Comparison of ENCODE assay signal across 9 cellular contexts in the genomic region with DNA sequence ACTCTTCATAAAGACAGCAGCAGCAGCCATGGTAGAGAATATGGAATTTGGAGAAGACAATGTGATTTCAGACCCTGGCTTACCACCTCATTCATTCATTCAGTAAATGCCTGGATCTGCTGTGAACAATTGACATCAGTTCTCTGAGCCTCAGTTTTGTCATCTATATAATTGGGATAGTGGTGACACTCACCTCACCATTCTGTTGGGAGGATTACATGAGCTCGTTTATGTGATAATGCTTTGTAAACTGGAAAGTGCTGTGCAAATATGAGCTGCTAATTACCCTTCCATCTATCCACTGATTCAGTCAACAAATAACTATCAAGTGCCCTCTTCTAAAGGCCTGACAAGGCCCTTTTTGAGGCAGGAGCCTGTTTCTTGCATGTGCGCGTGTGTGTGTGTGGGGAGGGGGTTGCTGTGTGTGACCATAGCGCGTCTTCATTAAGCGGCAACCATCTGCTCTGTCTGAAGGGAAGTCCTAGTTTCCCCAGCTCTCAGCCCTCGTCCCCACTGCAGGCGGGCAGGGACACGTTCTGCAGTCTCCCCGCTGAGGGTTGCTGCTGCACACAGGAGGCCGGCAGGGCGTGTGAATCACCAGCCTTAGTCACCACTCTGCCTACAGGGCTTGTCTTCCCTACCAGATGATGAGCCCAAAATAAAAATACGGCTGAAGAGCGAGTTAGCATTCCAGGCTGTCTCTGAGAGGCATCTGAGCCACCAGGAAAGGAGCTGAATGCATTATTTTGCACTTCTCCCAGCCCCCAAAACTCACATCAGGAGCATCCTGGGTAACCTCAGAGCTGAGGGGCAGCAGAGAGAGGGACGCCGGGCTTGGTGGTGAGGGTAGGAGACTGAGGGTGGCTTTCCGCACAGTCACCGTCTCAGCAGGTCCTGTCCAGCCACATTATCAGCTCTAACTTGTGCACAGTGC. TPM values are rescaled to one million over a fixed set of nuclear protein-coding genes. Genes with fewer than 3 reads are reported as not detected.
DNase-seq lines count a peak whose midpoint lies in the region; ATAC-seq and TF ChIP-seq lines count a peak whose summit lies in the region.
"Had no signal": no experiment of that assay in that cellular context is flagged by ENCODE, and none has a peak within 500 bp of the region (broad histone marks: within the 10 kb centered on the region; RNA-seq: fewer than 3 reads in every experiment).

No MANE protein-coding gene starts in this region.

- intact Hi-C loops in activated T-helper 2 cell treated with anti-CD3 and anti-CD28 coated beads, Interferon-gamma antibody, Interleukin-2, Interleukin-4, amounts not matched to agents 10 μg/mL and 5 μg/mL and 100 μg/mL, durations not matched to agents 14 hours and 24 hours and 36 hours (cut with micrococcal nuclease): no loop called here

- H3K4me1 Mint-ChIP-seq in activated T-helper 2 cell treated with anti-CD3 and anti-CD28 coated beads, Interferon-gamma antibody, Interleukin-2, Interleukin-4, amounts not matched to agents 10 μg/mL and 5 μg/mL and 100 μg/mL, durations not matched to agents 14 hours and 24 hours and 36 hours (ENCODE audit: low read depth): no peaks in the 10 kb centered on the region
- no peaks in the 10 kb centered on the region for H3K4me1 Mint-ChIP-seq in endothelial cell (ENCODE audit: unreplicated experiment)
- H3K4me1 Mint-ChIP-seq: activated naive CD8-positive, alpha-beta T cell treated with anti-CD3 and anti-CD28 coated beads, Interleukin-2, amount 10 ng/mL, durations not matched to agents 7 days and 5 days had no signal

- no peak overlapping the region for H3K27ac Mint-ChIP-seq in activated T-helper 2 cell treated with anti-CD3 and anti-CD28 coated beads, Interferon-gamma antibody, Interleukin-2, Interleukin-4, amounts not matched to agents 10 μg/mL and 5 μg/mL and 100 μg/mL, durations not matched to agents 14 hours and 24 hours and 36 hours
- H3K27ac Mint-ChIP-seq in endothelial cell (ENCODE audit: unreplicated experiment): no peak overlapping the region
- H3K27ac Mint-ChIP-seq: activated naive CD8-positive, alpha-beta T cell treated with anti-CD3 and anti-CD28 coated beads, Interleukin-2, amount 10 ng/mL, durations not matched to agents 7 days and 5 days had no signal

- H3K27me3 ChIP-seq in foreskin keratinocyte: no peaks in the 10 kb centered on the region

- peaks cover 23% of the 10 kb centered on the region for H3K4me1 ChIP-seq in foreskin keratinocyte

- H3K4me3 ChIP-seq in skeletal muscle cell (ENCODE audit: low read depth, low read length): no peak overlapping the region

- H3K9me3 Mint-ChIP-seq in activated T-helper 2 cell treated with anti-CD3 and anti-CD28 coated beads, Interferon-gamma antibody, Interleukin-2, Interleukin-4, amounts not matched to agents 10 μg/mL and 5 μg/mL and 100 μg/mL, durations not matched to agents 14 hours and 24 hours and 36 hours: no peaks in the 10 kb centered on the region
- H3K9me3 Mint-ChIP-seq in endothelial cell (ENCODE audit: unreplicated experiment): no peaks in the 10 kb centered on the region
- H3K9me3 Mint-ChIP-seq: activated naive CD8-positive, alpha-beta T cell treated with anti-CD3 and anti-CD28 coated beads, Interleukin-2, amount 10 ng/mL, durations not matched to agents 7 days and 5 days had no signal

- peaks cover 18% of the 10 kb centered on the region for H3K27me3 Mint-ChIP-seq in activated T-helper 2 cell treated with anti-CD3 and anti-CD28 coated beads, Interferon-gamma antibody, Interleukin-2, Interleukin-4, amounts not matched to agents 10 μg/mL and 5 μg/mL and 100 μg/mL, durations not matched to agents 14 hours and 24 hours and 36 hours (ENCODE audit: low read depth)
- H3K27me3 Mint-ChIP-seq in endothelial cell (ENCODE audit: unreplicated experiment): no peaks in the 10 kb centered on the region

- peak; percentile 76 for DNase-seq in D341Med (ENCODE audit: low spot score)
- peak; percentile 85 for DNase-seq in NCI-H1105 (lab: John Stamatoyannopoulos, UW)
- peak; percentile 85 for DNase-seq in SW480 (ENCODE audit: low spot score)
- DNase-seq in foreskin keratinocyte: peak; percentile 90 to 93
- DNase-seq in skeletal muscle cell (ENCODE audit: low read depth): peak; percentile 70
- no peak for DNase-seq in GOT3 (lab: John Stamatoyannopoulos, UW)
- no peak for DNase-seq in activated T-helper 2 cell treated with anti-CD3 and anti-CD28 coated beads, Interferon-gamma antibody, Interleukin-2, Interleukin-4, amounts not matched to agents 10 μg/mL and 5 μg/mL and 100 μg/mL, durations not matched to agents 14 hours and 24 hours and 36 hours (ENCODE audit: low spot score)
- DNase-seq in endothelial cell (ENCODE audit: low spot score): no peak
- DNase-seq: activated naive CD8-positive, alpha-beta T cell treated with anti-CD3 and anti-CD28 coated beads, Interleukin-2, amount 10 ng/mL, durations not matched to agents 7 days and 5 days had no signal

- no peak overlapping the region for H3K4me3 Mint-ChIP-seq in activated T-helper 2 cell treated with anti-CD3 and anti-CD28 coated beads, Interferon-gamma antibody, Interleukin-2, Interleukin-4, amounts not matched to agents 10 μg/mL and 5 μg/mL and 100 μg/mL, durations not matched to agents 14 hours and 24 hours and 36 hours (ENCODE audit: low read depth)
- no peak overlapping the region for H3K4me3 Mint-ChIP-seq in endothelial cell (ENCODE audit: unreplicated experiment)
- H3K4me3 Mint-ChIP-seq: activated naive CD8-positive, alpha-beta T cell treated with anti-CD3 and anti-CD28 coated beads, Interleukin-2, amount 10 ng/mL, durations not matched to agents 7 days and 5 days had no signal

- peak overlapping the region; percentile 81 for H3K27ac ChIP-seq in foreskin keratinocyte

- TF ChIP-seq CTCF in foreskin keratinocyte (conservative IDR thresholded peaks at IDR 0.05) (peak; percentile 52), endothelial cell (IDR thresholded peaks at IDR 0.05; ENCODE audit: unreplicated experiment) (no peak)

- no peaks in the 10 kb centered on the region for H3K36me3 Mint-ChIP-seq in activated T-helper 2 cell treated with anti-CD3 and anti-CD28 coated beads, Interferon-gamma antibody, Interleukin-2, Interleukin-4, amounts not matched to agents 10 μg/mL and 5 μg/mL and 100 μg/mL, durations not matched to agents 14 hours and 24 hours and 36 hours (ENCODE audit: low read depth)
- no peaks in the 10 kb centered on the region for H3K36me3 Mint-ChIP-seq in endothelial cell (ENCODE audit: low read depth, unreplicated experiment)
- H3K36me3 Mint-ChIP-seq: activated naive CD8-positive, alpha-beta T cell treated with anti-CD3 and anti-CD28 coated beads, Interleukin-2, amount 10 ng/mL, durations not matched to agents 7 days and 5 days had no signal

- ATAC-seq in foreskin keratinocyte: peak; percentile 96

RNA-seq across cellular contexts. Expression of a gene that starts 19.9 kb away (rescaled TPM):
- total RNA-seq in foreskin keratinocyte (21.9 and 24.6 TPM in 2 replicates), endothelial cell (ENCODE audit: unreplicated experiment) (35.7 TPM)
- polyA plus RNA-seq in foreskin keratinocyte: 26.9 and 30.9 TPM in 2 replicates
- 4.0 and 4.9 TPM in 2 replicates for total RNA-seq in activated T-helper 2 cell treated with anti-CD3 and anti-CD28 coated beads, Interferon-gamma antibody, Interleukin-2, Interleukin-4, amounts not matched to agents 10 μg/mL and 5 μg/mL and 100 μg/mL, durations not matched to agents 14 hours and 24 hours and 36 hours

Comparison
In these comparisons a context has a peak if more than half of its experiments do, and no peak if none do; other contexts are left out.
1. DNase-seq: peak in D341Med (single experiment), NCI-H1105 (single experiment), SW480 (single experiment), foreskin keratinocyte (2 of 2) and skeletal muscle cell (single experiment); none in GOT3 (single experiment), activated T-helper 2 cell treated with anti-CD3 and anti-CD28 coated beads, Interferon-gamma antibody, Interleukin-2, Interleukin-4, amounts not matched to agents 10 μg/mL and 5 μg/mL and 100 μg/mL, durations not matched to agents 14 hours and 24 hours and 36 hours (single experiment) and endothelial cell (single experiment).